In the genomic region with DNA sequence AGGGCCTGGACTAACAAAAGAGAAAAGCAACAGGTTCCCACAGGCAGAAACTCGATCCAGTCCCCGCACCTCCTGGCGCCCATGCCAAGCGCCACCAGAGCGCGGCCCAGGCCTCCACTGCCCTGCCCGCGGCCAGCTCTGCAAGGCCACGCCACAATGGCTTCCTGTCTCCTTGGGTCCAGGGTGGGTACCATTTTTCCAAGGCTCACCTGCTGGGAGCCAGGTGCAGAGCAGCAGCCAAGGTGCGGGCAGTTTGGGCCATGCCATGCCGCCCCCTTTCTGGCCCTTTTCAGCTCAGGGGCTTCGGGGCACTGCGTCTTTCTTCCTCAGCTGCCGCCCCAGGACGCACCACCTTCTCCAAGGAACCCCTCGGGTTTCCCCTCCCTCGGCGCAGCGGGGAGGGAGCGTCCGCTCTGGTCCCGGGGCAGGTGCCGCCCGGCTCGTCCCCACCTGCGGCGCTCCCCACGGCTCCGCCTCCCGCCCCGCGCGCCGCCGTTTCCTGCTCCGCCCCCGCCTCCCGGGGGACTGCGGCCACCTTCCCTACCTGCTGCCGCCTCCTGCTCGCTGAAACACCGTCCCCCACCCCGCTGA, we compare ENCODE assay signal across 8 cellular contexts. TPM values are rescaled to one million over a fixed set of nuclear protein-coding genes. Genes with fewer than 3 reads are reported as not detected.
DNase-seq lines count a peak whose midpoint lies in the region; ATAC-seq, FAIRE-seq and TF ChIP-seq lines count a peak whose summit lies in the region.

A gene (minus strand): TSS at position 437 of the 591 bp plus-strand sequence. CDS start 170 bp downstream, at position 267.

- intact Hi-C loops in kidney (cut with DNase I): no loop called here

- peaks cover 7% of the 10 kb centered on the region for H3K4me1 Mint-ChIP-seq in activated CD4-positive, alpha-beta T cell treated with anti-CD3 and anti-CD28 coated beads, Interleukin-2, amount 10 ng/mL, durations not matched to agents 7 days and 5 days
- peaks cover 5 to 9% (median 6%) of the 10 kb centered on the region in 3 donors for H3K4me1 Mint-ChIP-seq in T-cell

- no peaks in the 10 kb centered on the region for H3K36me3 Mint-ChIP-seq in activated CD4-positive, alpha-beta T cell treated with anti-CD3 and anti-CD28 coated beads, Interleukin-2, amount 10 ng/mL, durations not matched to agents 7 days and 5 days (ENCODE audit: low read depth)
- no peaks in the 10 kb centered on the region for H3K36me3 Mint-ChIP-seq in T-cell

- no peaks in the 10 kb centered on the region for H3K9me3 ChIP-seq in kidney (ENCODE audit: control insufficient read depth in 1 of 2, low read length in 2 of 2)

- peaks cover 39% of the 10 kb centered on the region for H3K27me3 Mint-ChIP-seq in activated CD4-positive, alpha-beta T cell treated with anti-CD3 and anti-CD28 coated beads, Interleukin-2, amount 10 ng/mL, durations not matched to agents 7 days and 5 days
- H3K27me3 Mint-ChIP-seq in T-cell: peaks cover 38 to 47% of the 10 kb centered on the region in 2 donors

- DNase-seq in activated CD4-positive, alpha-beta T cell treated with anti-CD3 and anti-CD28 coated beads, Interleukin-2, amount 10 ng/mL, durations not matched to agents 7 days and 5 days: no peak
- no peak for DNase-seq in activated CD4-positive, alpha-beta T cell treated with anti-CD3 and anti-CD28 coated beads for 48 hours
- peak in 4 of 34 experiments; percentile 1 to 5 (median 2) for DNase-seq in T-cell
- DNase-seq in kidney: peak; percentile 84
- no peak for DNase-seq in DMS114 treated with DMSO at 0.1 percent for 48 hours (lab: John Stamatoyannopoulos, UW; ENCODE audit: unreplicated experiment)
- no peak for DNase-seq in inferior parietal cortex (ENCODE audit: extremely low spot score)
- no peak for DNase-seq in OCI-M2 (lab: John Stamatoyannopoulos, UW; ENCODE audit: unreplicated experiment)

- FAIRE-seq in kidney (lab: Jason Lieb, UNC): no peak

- ATAC-seq in HG03442 (IDR thresholded peaks at IDR 0.05; ENCODE audit: unreplicated experiment) (peak; percentile 33), T-cell (replicated peaks in 1 of 4) (peak in 3 of 4 experiments; percentile 34 to 70 (median 36))

- POLR2A ChIA-PET in activated CD4-positive, alpha-beta T cell treated with anti-CD3 and anti-CD28 coated beads, Interleukin-2, amount 10 ng/mL, durations not matched to agents 7 days and 5 days (lab: Charles Lee): no interaction called here
- POLR2A ChIA-PET in T-cell (lab: Charles Lee): no interaction called here

- no peaks in the 10 kb centered on the region for H3K4me1 ChIP-seq in kidney (ENCODE audit: control insufficient read depth in 1 of 2, insufficient read depth in 1 of 2, low read depth in 1 of 2, low read length in 2 of 2)

- no peaks in the 10 kb centered on the region for H3K9me3 Mint-ChIP-seq in activated CD4-positive, alpha-beta T cell treated with anti-CD3 and anti-CD28 coated beads, Interleukin-2, amount 10 ng/mL, durations not matched to agents 7 days and 5 days
- H3K9me3 Mint-ChIP-seq in T-cell: no peaks in the 10 kb centered on the region

- H3K27ac ChIP-seq in kidney (ENCODE audit: low read depth in 2 of 2, low read length in 2 of 2): peak within 1 kb of the TSS; percentile 78 to 79

- CTCF ChIA-PET in activated CD4-positive, alpha-beta T cell treated with anti-CD3 and anti-CD28 coated beads, Interleukin-2, amount 10 ng/mL, durations not matched to agents 7 days and 5 days (lab: Charles Lee): interaction anchor here (3.2 kb wide), 1 partner anchor 9 kb away, joined by 8 read pairs; no protein-coding TSS in a partner anchor
- CTCF ChIA-PET in T-cell (lab: Charles Lee): interaction anchor here in 1 of 2 donors (0.6 kb wide), 1 partner anchor 56 kb away, joined by 4 read pairs; no protein-coding TSS in a partner anchor

- H3K36me3 ChIP-seq in kidney (ENCODE audit: control insufficient read depth in 1 of 2, insufficient read depth in 2 of 2, low read length in 2 of 2): no peaks in the 10 kb centered on the region

- H3K4me3 ChIP-seq in kidney (ENCODE audit: low read length in 2 of 2): peak within 1 kb of the TSS; percentile 67 to 73

- no peak for TF ChIP-seq CTCF in kidney (IDR thresholded peaks at IDR 0.05; ENCODE audit: borderline replicate concordance, extremely low read depth, insufficient read depth)

- no peak within 1 kb of the TSS for H3K27ac Mint-ChIP-seq in activated CD4-positive, alpha-beta T cell treated with anti-CD3 and anti-CD28 coated beads, Interleukin-2, amount 10 ng/mL, durations not matched to agents 7 days and 5 days
- H3K27ac Mint-ChIP-seq in T-cell: no peak within 1 kb of the TSS

- H3K9ac ChIP-seq in kidney (ENCODE audit: low read length in 2 of 2): peak within 1 kb of the TSS in 1 of 2 donors; percentile 65

- H3K4me3 Mint-ChIP-seq in activated CD4-positive, alpha-beta T cell treated with anti-CD3 and anti-CD28 coated beads, Interleukin-2, amount 10 ng/mL, durations not matched to agents 7 days and 5 days: peak within 1 kb of the TSS; percentile 57
- H3K4me3 Mint-ChIP-seq in T-cell: peak within 1 kb of the TSS in 2 of 3 donors; percentile 41 to 63

RNA-seq across cellular contexts. Expression of the gene that starts here (rescaled TPM):
- total RNA-seq in activated CD4-positive, alpha-beta T cell treated with anti-CD3 and anti-CD28 coated beads, Interleukin-2, amount 10 ng/mL, durations not matched to agents 7 days and 5 days: under 1 TPM in 1 of 2 experiments, not detected in 1; 0.17 TPM
- total RNA-seq in T-cell (under 1 TPM in 2 of 5 donors, not detected in 3; 0.16 TPM), kidney (17.7 TPM)
- 11.9 TPM for polyA plus RNA-seq in kidney (ENCODE audit: insufficient read depth, low read depth, low replicate concordance)

Comparison
In these comparisons a context has a peak if more than half of its experiments do, and no peak if none do; other contexts are left out.
1. RNA of the gene that starts here (total RNA-seq): 17.7 TPM in kidney (single experiment); 0.17 TPM in activated CD4-positive, alpha-beta T cell treated with anti-CD3 and anti-CD28 coated beads, Interleukin-2, amount 10 ng/mL, durations not matched to agents 7 days and 5 days and 0.16 TPM in T-cell; every median in the first group is over 10 times any median in the second.
2. Peak in ATAC-seq in T-cell; RNA of the gene not detected or under 1 TPM.